ENCODE assay signal across 13 cellular contexts in genomic region chr17:54754560-54754959, GRCh38.
DNase-seq lines count a peak whose midpoint lies in the region; ATAC-seq and TF ChIP-seq lines count a peak whose summit lies in the region.
"Had no signal": no experiment of that assay in that cellular context is flagged by ENCODE, and none has a peak within 500 bp of the region (broad histone marks: within the 10 kb centered on the region; RNA-seq: fewer than 3 reads in every experiment).

No MANE protein-coding gene starts in this region.

- no peak overlapping the region for H3K4me3 ChIP-seq in lower lobe of right lung
- H3K4me3 ChIP-seq: adrenal gland had no signal

- no peaks in the 10 kb centered on the region for H3K4me1 ChIP-seq in lower lobe of right lung
- H3K4me1 ChIP-seq: adrenal gland had no signal

- H3K9me3 ChIP-seq in lower lobe of right lung, result no peaks in the 10 kb centered on the region
- H3K9me3 ChIP-seq: adrenal gland had no signal

- peak; percentile 29 for TF ChIP-seq CTCF in VCaP (conservative IDR thresholded peaks at IDR 0.05)
- no peak for TF ChIP-seq CTCF in lower lobe of right lung (IDR thresholded peaks at IDR 0.05)

- ATAC-seq in lower lobe of right lung, result no peak
- ATAC-seq in activated CD4-positive, CD25-positive, alpha-beta regulatory T cell treated with anti-CD3 and anti-CD28 coated beads, Interleukin-2, amount 50 U/mL, for 24 hours, result no peak
- ATAC-seq: right cardiac atrium had no signal

- intact Hi-C loops in lower lobe of right lung (cut with DNase I), result no loop called here

- DNase-seq in stimulated activated CD4-positive, alpha-beta T cell treated with anti-CD3 and anti-CD28 coated beads, Interleukin-1b, Interleukin-23, amount 100 ng/mL, for 48 hours, result peak; percentile 1
- no peak for DNase-seq in stimulated activated CD4-positive, alpha-beta T cell treated with anti-CD3 and anti-CD28 coated beads, Interleukin-4, amount 100 ng/mL, for 24 hours
- DNase-seq in HuH-7 (ENCODE audit: low spot score) (peak; percentile 26), middle frontal gyrus (ENCODE audit: extremely low spot score, low spot score) (no peak), lower lobe of right lung (no peak)
- DNase-seq in stimulated activated CD4-positive, alpha-beta T cell treated with anti-CD3 and anti-CD28 coated beads, Interleukin-12 subunit alpha, Interleukin-12 subunit beta, amount 100 ng/mL, for 4 hours, result no peak
- DNase-seq: adrenal gland, DMS153, NCI-H2107, T-helper 9 cell had no signal

- no peak overlapping the region for H3K27ac ChIP-seq in VCaP
- no peak overlapping the region for H3K27ac ChIP-seq in lower lobe of right lung
- H3K27ac ChIP-seq: adrenal gland had no signal

- no peaks in the 10 kb centered on the region for H3K27me3 ChIP-seq in lower lobe of right lung (ENCODE audit: low read depth)
- H3K27me3 ChIP-seq: adrenal gland had no signal

- no peaks in the 10 kb centered on the region for H3K36me3 ChIP-seq in lower lobe of right lung
- H3K36me3 ChIP-seq: adrenal gland had no signal

Comparison
In these comparisons a context has a peak if more than half of its experiments do, and no peak if none do; other contexts are left out.
1. DNase-seq: peak in stimulated activated CD4-positive, alpha-beta T cell treated with anti-CD3 and anti-CD28 coated beads, Interleukin-1b, Interleukin-23, amount 100 ng/mL, for 48 hours (single experiment) and HuH-7 (single experiment); none in stimulated activated CD4-positive, alpha-beta T cell treated with anti-CD3 and anti-CD28 coated beads, Interleukin-4, amount 100 ng/mL, for 24 hours (single experiment), middle frontal gyrus (single experiment), lower lobe of right lung (single experiment) and stimulated activated CD4-positive, alpha-beta T cell treated with anti-CD3 and anti-CD28 coated beads, Interleukin-12 subunit alpha, Interleukin-12 subunit beta, amount 100 ng/mL, for 4 hours (single experiment).